Comparison of ENCODE assay signal across 1 cellular context in genomic region chr2:70541481-70542020, GRCh38.
TF ChIP-seq lines count a peak whose summit lies in the region.

No MANE protein-coding gene starts in this region.

TF ChIP-seq in HEK293, 187 proteins besides CTCF, POLR2A, EP300 and RAD21 (continued from another document):
- TF ChIP-seq ZSCAN5A (tag by site-specific recombination; IDR thresholded peaks at IDR 0.05) (no peak), ZNF473 (tag by site-specific recombination; IDR thresholded peaks at IDR 0.05) (no peak), ZBTB17 (tag by site-specific recombination; IDR thresholded peaks at IDR 0.05) (peak; percentile 78), MEIS1 (CRISPR knock-in tag; IDR thresholded peaks at IDR 0.05; ENCODE audit: borderline replicate concordance) (no peak)
TF ChIP-seq in HEK293: peak in this region for 7.
